ENCODE assay signal across 12 cellular contexts in genomic region chr16:27721548-27722265, GRCh38.
DNase-seq lines count a peak whose midpoint lies in the region; ATAC-seq and TF ChIP-seq lines count a peak whose summit lies in the region.
"Had no signal": no experiment of that assay in that cellular context is flagged by ENCODE, and none has a peak within 500 bp of the region (broad histone marks: within the 10 kb centered on the region; RNA-seq: fewer than 3 reads in every experiment).

No MANE protein-coding gene starts in this region.

- TF ChIP-seq CTCF in WERI-Rb-1 (IDR thresholded peaks at IDR 0.05; ENCODE audit: low read depth, low read length), result no peak
- no peak for TF ChIP-seq CTCF in heart right ventricle (IDR thresholded peaks at IDR 0.05)
- no peak for TF ChIP-seq CTCF in gastrocnemius medialis (IDR thresholded peaks at IDR 0.05 in 4 of 5, conservative IDR thresholded peaks at IDR 0.05 in 1 of 5)

- no peak overlapping the region for H3K27ac Mint-ChIP-seq in naive thymus-derived CD4-positive, alpha-beta T cell

- DNase-seq in DMS 273 (lab: John Stamatoyannopoulos, UW; ENCODE audit: unreplicated experiment) (peak; percentile 97), WERI-Rb-1 (no peak), heart right ventricle (peak; percentile 63 to 69), gastrocnemius medialis (peak; percentile 44 to 76), LoVo (ENCODE audit: low spot score) (no peak)
- DNase-seq in naive thymus-derived CD4-positive, alpha-beta T cell, result no peak
- DNase-seq: activated CD4-positive, alpha-beta T cell treated with anti-CD3 and anti-CD28 coated beads for 4 hours; DMS79; naive B cell; NCI-H774 had no signal

- WGBS in heart right ventricle, 2 donors, result 62 to 73% methylated on average over 10 of the region's 10 CpGs

- peak; percentile 79 to 92 (median 82) for ATAC-seq in heart right ventricle
- peak; percentile 81 to 90 for ATAC-seq in gastrocnemius medialis
- ATAC-seq in GM21825 (IDR thresholded peaks at IDR 0.05; ENCODE audit: unreplicated experiment), result no peak
- ATAC-seq in GM18870 (IDR thresholded peaks at IDR 0.05; ENCODE audit: unreplicated experiment), result no peak
- no peak for ATAC-seq in naive thymus-derived CD4-positive, alpha-beta T cell

- peaks cover 46% of the 10 kb centered on the region for H3K36me3 ChIP-seq in WERI-Rb-1
- peaks cover 0 to 40% (median 10%) of the 10 kb centered on the region in 9 donors for H3K36me3 ChIP-seq in heart right ventricle
- H3K36me3 ChIP-seq in gastrocnemius medialis, result no peaks in the 10 kb centered on the region
- H3K36me3 ChIP-seq in naive thymus-derived CD4-positive, alpha-beta T cell (ENCODE audit: control insufficient read depth in 2 of 3, insufficient read depth in 3 of 3, low read length in 3 of 3), result peaks cover 0 to 26% (median 0%) of the 10 kb centered on the region in 3 experiments

- in situ Hi-C loops in gastrocnemius medialis (cut with MboI; ENCODE audit: low sequenced_read_pairs in 4 of 4), result no loop called here

- no peaks in the 10 kb centered on the region for H3K9me3 ChIP-seq in WERI-Rb-1 (ENCODE audit: severe bottlenecking)
- no peaks in the 10 kb centered on the region for H3K9me3 ChIP-seq in heart right ventricle
- H3K9me3 ChIP-seq in gastrocnemius medialis, result no peaks in the 10 kb centered on the region
- no peaks in the 10 kb centered on the region for H3K9me3 ChIP-seq in naive thymus-derived CD4-positive, alpha-beta T cell (ENCODE audit: control insufficient read depth in 2 of 3, low read length in 3 of 3)

- POLR2A ChIA-PET in naive thymus-derived CD4-positive, alpha-beta T cell (lab: Charles Lee), result no interaction called here

- H3K36me3 Mint-ChIP-seq in naive thymus-derived CD4-positive, alpha-beta T cell, result peaks cover 0 to 55% (median 27%) of the 10 kb centered on the region in 5 donors

- H3K27me3 ChIP-seq in WERI-Rb-1 (ENCODE audit: insufficient read depth, low read depth, severe bottlenecking) (no peaks in the 10 kb centered on the region), heart right ventricle (no peaks in the 10 kb centered on the region), gastrocnemius medialis (no peaks in the 10 kb centered on the region)
- no peaks in the 10 kb centered on the region for H3K27me3 ChIP-seq in naive thymus-derived CD4-positive, alpha-beta T cell (ENCODE audit: control insufficient read depth in 2 of 2, insufficient read depth in 2 of 2, low read length in 2 of 2)

- peaks cover 8 to 43% (median 13%) of the 10 kb centered on the region in 9 donors for H3K4me1 ChIP-seq in heart right ventricle
- H3K4me1 ChIP-seq in gastrocnemius medialis, result peaks cover 0 to 5% of the 10 kb centered on the region in 2 donors
- no peaks in the 10 kb centered on the region for H3K4me1 ChIP-seq in naive thymus-derived CD4-positive, alpha-beta T cell (ENCODE audit: control insufficient read depth in 2 of 2, insufficient read depth in 2 of 2, low read length in 2 of 2)

- peaks cover 0 to 2% (median 0%) of the 10 kb centered on the region in 7 donors for H3K4me1 Mint-ChIP-seq in naive thymus-derived CD4-positive, alpha-beta T cell
- H3K4me1 Mint-ChIP-seq: naive B cell had no signal

- no peaks in the 10 kb centered on the region for H3K27me3 Mint-ChIP-seq in naive thymus-derived CD4-positive, alpha-beta T cell
- H3K27me3 Mint-ChIP-seq: naive B cell had no signal

- H3K4me3 ChIP-seq in WERI-Rb-1 (ENCODE audit: low read depth, low read length), result peak overlapping the region; percentile 55
- H3K4me3 ChIP-seq in heart right ventricle, result peak overlapping the region in 2 of 10 donors; percentile 20
- H3K4me3 ChIP-seq in gastrocnemius medialis, result peak overlapping the region in 2 of 4 donors; percentile 17 to 20
- no peak overlapping the region for H3K4me3 ChIP-seq in naive thymus-derived CD4-positive, alpha-beta T cell (ENCODE audit: low read length)

- intact Hi-C loops in heart right ventricle (cut with DNase I) (no loop called here), gastrocnemius medialis (cut with DNase I; ENCODE audit: low total_unique reads) (no loop called here)
- intact Hi-C loops in naive thymus-derived CD4-positive, alpha-beta T cell (cut with micrococcal nuclease), result no loop called here

- H3K9me3 Mint-ChIP-seq in naive thymus-derived CD4-positive, alpha-beta T cell, result no peaks in the 10 kb centered on the region
- H3K9me3 Mint-ChIP-seq: naive B cell had no signal

- no peak overlapping the region for H3K4me3 Mint-ChIP-seq in naive thymus-derived CD4-positive, alpha-beta T cell
- H3K4me3 Mint-ChIP-seq: naive B cell had no signal

- CTCF ChIA-PET in naive thymus-derived CD4-positive, alpha-beta T cell (lab: Charles Lee), result no interaction called here

- no peak for TF ChIP-seq POLR2A in gastrocnemius medialis (IDR thresholded peaks at IDR 0.05)

- peak overlapping the region; percentile 98 for H3K27ac ChIP-seq in WERI-Rb-1
- H3K27ac ChIP-seq in heart right ventricle, result peak overlapping the region in 7 of 10 donors; percentile 69 to 82 (median 74)
- H3K27ac ChIP-seq in gastrocnemius medialis, result peak overlapping the region in 2 of 4 donors; percentile 14 to 67
- no peak overlapping the region for H3K27ac ChIP-seq in naive thymus-derived CD4-positive, alpha-beta T cell (ENCODE audit: low read depth, low read length)

Comparison
In these comparisons a context has a peak if more than half of its experiments do, and no peak if none do; other contexts are left out.
1. DNase-seq: peak in DMS 273 (single experiment), heart right ventricle (2 of 2) and gastrocnemius medialis (2 of 2); none in WERI-Rb-1 (single experiment), naive thymus-derived CD4-positive, alpha-beta T cell (0 of 9) and LoVo (single experiment).
2. ATAC-seq: peak in heart right ventricle (8 of 8) and gastrocnemius medialis (2 of 2); none in GM21825 (single experiment), GM18870 (single experiment) and naive thymus-derived CD4-positive, alpha-beta T cell (single experiment).